Comparison of ENCODE assay signal across 3 cellular contexts in the genomic region with DNA sequence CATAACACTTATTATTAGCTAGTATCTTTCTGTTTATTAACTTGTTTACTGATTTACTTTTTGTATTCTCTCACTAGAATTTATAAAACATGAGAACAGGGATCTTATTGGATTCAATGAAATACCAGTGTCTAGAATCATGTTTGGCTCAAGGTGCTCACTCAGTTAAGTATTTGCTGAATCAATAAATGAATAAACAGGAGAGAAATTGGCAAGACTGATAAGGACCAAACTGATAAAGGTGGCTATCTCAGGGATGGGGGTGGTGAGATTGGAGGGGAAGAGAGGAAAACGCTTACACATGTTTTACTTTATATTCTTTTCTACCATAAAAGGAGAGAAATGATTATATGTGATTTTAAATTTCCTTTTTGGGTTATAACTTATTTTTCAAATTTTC.
"Had no signal": no experiment of that assay in that cellular context is flagged by ENCODE, and none has a peak within 500 bp of the region (broad histone marks: within the 10 kb centered on the region; RNA-seq: fewer than 3 reads in every experiment).

No MANE protein-coding gene starts in this region.

- DNase-seq: GDM1, GF-D8 had no signal

- H3K4me3 ChIP-seq: GM12878 had no signal

- ATAC-seq: GM12878 had no signal
